Comparison of ENCODE assay signal across 20 cellular contexts in the genomic region with DNA sequence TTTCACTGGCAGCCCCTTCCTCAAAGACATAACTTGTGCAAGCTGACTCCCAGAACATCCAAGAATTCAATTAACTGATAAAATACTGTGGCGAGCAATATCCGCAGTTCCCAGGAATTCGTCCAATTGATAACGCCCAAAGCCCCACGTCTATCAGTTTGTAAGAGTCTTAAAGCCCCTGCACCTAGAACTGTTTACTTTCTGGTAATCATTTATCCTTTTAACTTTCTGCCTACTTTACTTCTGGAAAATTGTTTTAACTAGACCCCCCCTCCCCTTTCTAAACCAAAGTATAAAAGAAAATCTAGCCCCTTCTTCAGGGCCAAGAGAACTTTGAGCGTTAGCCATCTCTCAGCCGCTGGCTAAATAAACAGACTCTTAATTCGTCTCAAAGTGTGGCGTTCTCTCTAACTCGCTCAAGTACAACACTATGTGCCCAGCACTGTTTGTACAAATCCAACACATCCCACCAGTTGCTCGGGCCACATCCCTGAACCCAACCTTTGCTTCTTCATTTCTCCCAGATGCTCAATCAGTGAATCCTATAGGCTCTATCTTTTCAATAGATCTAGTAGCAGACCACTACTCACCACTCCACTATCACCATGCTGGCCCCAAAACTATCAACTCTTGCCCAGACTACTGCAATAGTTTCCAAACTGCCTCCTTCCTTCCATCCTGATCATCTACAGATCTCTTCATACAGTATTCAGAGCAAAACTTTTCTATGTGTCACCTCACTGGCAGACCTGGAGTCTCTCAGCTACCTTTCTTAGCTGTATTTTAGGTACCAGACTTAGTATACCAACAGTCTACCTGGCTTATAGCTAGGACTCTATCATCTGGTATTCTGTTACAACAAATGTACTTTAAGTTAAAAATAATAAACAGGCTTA. TPM values are rescaled to one million over a fixed set of nuclear protein-coding genes. Genes with fewer than 3 reads are reported as not detected.
DNase-seq lines count a peak whose midpoint lies in the region; ATAC-seq and TF ChIP-seq lines count a peak whose summit lies in the region.
"Had no signal": no experiment of that assay in that cellular context is flagged by ENCODE, and none has a peak within 500 bp of the region (broad histone marks: within the 10 kb centered on the region; RNA-seq: fewer than 3 reads in every experiment).

No MANE protein-coding gene starts in this region.

- ATAC-seq in activated CD4-positive, CD25-positive, alpha-beta regulatory T cell treated with anti-CD3 and anti-CD28 coated beads, Interleukin-2, amount 50 U/mL, for 24 hours = no peak
- ATAC-seq in GM21737 (IDR thresholded peaks at IDR 0.05; ENCODE audit: unreplicated experiment) (no peak), GM18870 (IDR thresholded peaks at IDR 0.05; ENCODE audit: unreplicated experiment) (no peak)

- 88 to 96% methylated on average over 8 to 11 of the region's 11 CpGs for WGBS in endodermal cell (ENCODE audit: insufficient coverage in 1 of 2, insufficient read length in 1 of 2), 2 experiments
- WGBS in transverse colon (ENCODE audit: low coverage in 1 of 2), 2 donors = 55 to 69% methylated on average over 10 to 11 of the region's 11 CpGs

- TF ChIP-seq POLR2A in transverse colon (IDR thresholded peaks at IDR 0.05) = no peak

- no peak for TF ChIP-seq CTCF in endodermal cell (conservative IDR thresholded peaks at IDR 0.05)
- no peak for TF ChIP-seq CTCF in transverse colon (IDR thresholded peaks at IDR 0.05)

- intact Hi-C loops in transverse colon (cut with DNase I; ENCODE audit: low total_unique reads) = no loop called here

- H3K9me3 ChIP-seq in HUES48 (ENCODE audit: control insufficient read depth, insufficient read depth, low read length) (peaks cover 17% of the 10 kb centered on the region), endodermal cell (ENCODE audit: control insufficient read depth, low read length) (peaks cover 35% of the 10 kb centered on the region), mucosa of rectum (ENCODE audit: control insufficient read depth in 2 of 2, low read length in 2 of 2) (no peaks in the 10 kb centered on the region), transverse colon (no peaks in the 10 kb centered on the region)

- DNase-seq in endodermal cell = no peak
- no peak for DNase-seq in transverse colon
- DNase-seq: CD4-positive, CD25-positive, alpha-beta regulatory T cell; DMS79; H7; Kasumi-1; MM.1S; NCI-H1105; NCI-H1694 treated with DMSO at 0.1 percent for 48 hours; NCI-H2107; NCI-H345; NCI-H526 treated with DMSO at 0.1 percent for 48 hours; RPMI8226; SIG-M5 had no signal

- peaks cover 48% of the 10 kb centered on the region for H3K4me1 Mint-ChIP-seq in endodermal cell

- H3K9me3 Mint-ChIP-seq in endodermal cell = peaks cover 20% of the 10 kb centered on the region
- H3K9me3 Mint-ChIP-seq: IgD-negative memory B cell had no signal

- in situ Hi-C loops in transverse colon (cut with MboI; ENCODE audit: low pct_ligation_motif_present in 1 of 4, low pct_unique_long_range_greater_than_20kb in 1 of 4, low sequenced_read_pairs in 3 of 4) = no loop called here

- peaks cover 11% of the 10 kb centered on the region for H3K36me3 Mint-ChIP-seq in endodermal cell (ENCODE audit: low read depth)
- H3K36me3 Mint-ChIP-seq: CD4-positive, CD25-positive, alpha-beta regulatory T cell; IgD-negative memory B cell had no signal

- H3K4me3 Mint-ChIP-seq in endodermal cell = peak overlapping the region; percentile 7

- H3K36me3 ChIP-seq in HUES48 (ENCODE audit: control insufficient read depth, insufficient read depth, low read length) = no peaks in the 10 kb centered on the region
- H3K36me3 ChIP-seq in endodermal cell (ENCODE audit: control insufficient read depth, insufficient read depth, low read length) = no peaks in the 10 kb centered on the region
- no peaks in the 10 kb centered on the region for H3K36me3 ChIP-seq in mucosa of rectum (ENCODE audit: control insufficient read depth in 2 of 2, insufficient read depth in 2 of 2, low read length in 2 of 2)
- no peaks in the 10 kb centered on the region for H3K36me3 ChIP-seq in transverse colon

- no peak overlapping the region for H3K9ac ChIP-seq in HUES48 (ENCODE audit: low read depth, low read length)
- H3K9ac ChIP-seq in endodermal cell (ENCODE audit: extremely low read depth, low read length, poor library complexity, severe bottlenecking) = no peak overlapping the region
- H3K9ac ChIP-seq in mucosa of rectum (ENCODE audit: low read depth in 1 of 2, low read length in 2 of 2) = no peak overlapping the region

- H3K27me3 Mint-ChIP-seq in endodermal cell (ENCODE audit: insufficient read depth) = peaks cover 5% of the 10 kb centered on the region
- H3K27me3 Mint-ChIP-seq: CD4-positive, CD25-positive, alpha-beta regulatory T cell; IgD-negative memory B cell had no signal

- H3K27ac ChIP-seq in HUES48 (ENCODE audit: low read depth, low read length) (peak overlapping the region; percentile 48), endodermal cell (ENCODE audit: low read depth, low read length) (no peak overlapping the region), mucosa of rectum (ENCODE audit: low read depth in 2 of 2, low read length in 2 of 2) (peak overlapping the region; percentile 57 to 88), transverse colon (peak overlapping the region; percentile 75 to 87 (median 84))

- 0 out of 2 replicates have a peak, but pooled peaks cover 6% of the 10 kb centered on the region for H3K27me3 ChIP-seq in HUES48 (ENCODE audit: control insufficient read depth, insufficient read depth, low read length)
- H3K27me3 ChIP-seq in endodermal cell (ENCODE audit: control insufficient read depth, insufficient read depth, low read length, poor library complexity, severe bottlenecking) = no peaks in the 10 kb centered on the region
- no peaks in the 10 kb centered on the region for H3K27me3 ChIP-seq in mucosa of rectum (ENCODE audit: control insufficient read depth in 2 of 2, insufficient read depth in 2 of 2, low read length in 2 of 2)
- no peaks in the 10 kb centered on the region for H3K27me3 ChIP-seq in transverse colon

- H3K4me3 ChIP-seq in HUES48 (ENCODE audit: low read depth, low read length) (no peak overlapping the region), endodermal cell (ENCODE audit: low read length) (no peak overlapping the region), mucosa of rectum (ENCODE audit: low read length in 2 of 2) (no peak overlapping the region), transverse colon (no peak overlapping the region)

- H3K27ac Mint-ChIP-seq in endodermal cell = peak overlapping the region; percentile 91
- H3K27ac Mint-ChIP-seq: CD4-positive, CD25-positive, alpha-beta regulatory T cell; IgD-negative memory B cell had no signal

- no peak for TF ChIP-seq EP300 in transverse colon (IDR thresholded peaks at IDR 0.05; ENCODE audit: low read depth)

- peaks cover 27% of the 10 kb centered on the region for H3K4me1 ChIP-seq in HUES48 (ENCODE audit: control insufficient read depth, insufficient read depth, low read length)
- no peaks in the 10 kb centered on the region for H3K4me1 ChIP-seq in endodermal cell (ENCODE audit: control insufficient read depth, insufficient read depth, low read length)
- H3K4me1 ChIP-seq in mucosa of rectum (ENCODE audit: control insufficient read depth in 2 of 2, insufficient read depth in 2 of 2, low read length in 2 of 2) = peaks cover 32 to 61% of the 10 kb centered on the region in 2 donors
- peaks cover 6 to 52% (median 34%) of the 10 kb centered on the region in 4 donors for H3K4me1 ChIP-seq in transverse colon

RNA-seq across cellular contexts. Expression of a gene that starts 3.3 kb away (rescaled TPM):
- 100 to 1,000 TPM; 112 to 117 TPM for total RNA-seq in endodermal cell
- 54.4 TPM for polyA plus RNA-seq in endodermal cell (2013, experiment 1 of 2)
- 52.3 TPM for polyA plus RNA-seq in endodermal cell (2013, experiment 2 of 2)
- 10 to 100 TPM; 27.1 to 32.9 (median 30.1) TPM for total RNA-seq in transverse colon

RNA-seq across cellular contexts. Expression of a gene that starts 14.0 kb away (rescaled TPM):
- total RNA-seq in endodermal cell (10 to 100 TPM; 13.9 to 14.1 TPM), transverse colon (100 to 1,000 TPM in 1 of 4 donors, 10 to 100 TPM in 3; 57.6 to 145 (median 62.6) TPM)
- 2.6 TPM for polyA plus RNA-seq in endodermal cell (2013, experiment 1 of 2)
- 2.3 TPM for polyA plus RNA-seq in endodermal cell (2013, experiment 2 of 2)
